ENCODE assay signal across 20 cellular contexts in genomic region chr12:110782068-110782467, GRCh38.
"Had no signal": no experiment of that assay in that cellular context is flagged by ENCODE, and none has a peak within 500 bp of the region (broad histone marks: within the 10 kb centered on the region; RNA-seq: fewer than 3 reads in every experiment).

No MANE protein-coding gene starts in this region.

- ATAC-seq: activated T-helper 17 cell treated with anti-CD3 and anti-CD28 coated beads, Interleukin-2, amount 50 U/mL, for 72 hours; body of pancreas; left lung; mucosa of descending colon; naive thymus-derived CD4-positive, alpha-beta T cell; stimulated activated effector memory CD8-positive, alpha-beta T cell treated with anti-CD3 and anti-CD28 coated beads, Interleukin-12 subunit alpha, Interleukin-12 subunit beta, amount 100 ng/mL, for 72 hours had no signal

- H3K9me3 Mint-ChIP-seq: activated naive CD4-positive, alpha-beta T cell treated with anti-CD3 and anti-CD28 coated beads, Interleukin-2, amount 10 ng/mL, durations not matched to agents 7 days and 5 days; activated T-helper 17 cell treated with anti-CD3 and anti-CD28 coated beads, Interleukin-2, amount 50 U/mL, for 72 hours; naive thymus-derived CD4-positive, alpha-beta T cell; stimulated activated effector memory CD8-positive, alpha-beta T cell treated with anti-CD3 and anti-CD28 coated beads, Interleukin-12 subunit alpha, Interleukin-12 subunit beta, amount 100 ng/mL, for 72 hours had no signal

- H3K27ac Mint-ChIP-seq: activated naive CD4-positive, alpha-beta T cell treated with anti-CD3 and anti-CD28 coated beads, Interleukin-2, amount 10 ng/mL, durations not matched to agents 7 days and 5 days; activated T-helper 17 cell treated with anti-CD3 and anti-CD28 coated beads, Interleukin-2, amount 50 U/mL, for 72 hours; stimulated activated effector memory CD8-positive, alpha-beta T cell treated with anti-CD3 and anti-CD28 coated beads, Interleukin-12 subunit alpha, Interleukin-12 subunit beta, amount 100 ng/mL, for 72 hours had no signal

- H3K36me3 Mint-ChIP-seq: activated naive CD4-positive, alpha-beta T cell treated with anti-CD3 and anti-CD28 coated beads, Interleukin-2, amount 10 ng/mL, durations not matched to agents 7 days and 5 days; stimulated activated effector memory CD8-positive, alpha-beta T cell treated with anti-CD3 and anti-CD28 coated beads, Interleukin-12 subunit alpha, Interleukin-12 subunit beta, amount 100 ng/mL, for 72 hours had no signal

- H3K27me3 Mint-ChIP-seq: activated T-helper 17 cell treated with anti-CD3 and anti-CD28 coated beads, Interleukin-2, amount 50 U/mL, for 72 hours; naive thymus-derived CD4-positive, alpha-beta T cell had no signal

- DNase-seq: activated CD4-positive, alpha-beta T cell treated with anti-CD3 and anti-CD28 coated beads for 48 hours; activated naive CD4-positive, alpha-beta T cell treated with anti-CD3 and anti-CD28 coated beads, Interleukin-2, amount 10 ng/mL, durations not matched to agents 7 days and 5 days; activated T-cell treated with anti-CD3 and anti-CD28 coated beads for 4 hours; amygdala; body of pancreas; caudate nucleus; effector CD4-positive, alpha-beta T cell; esophagus squamous epithelium; left lung; mammary epithelial cell; mucosa of descending colon; naive thymus-derived CD4-positive, alpha-beta T cell; retina; stimulated activated CD4-positive, alpha-beta T cell treated with anti-CD3 and anti-CD28 coated beads, Interleukin-12 subunit alpha, Interleukin-12 subunit beta, amount 100 ng/mL, for 4 hours; T1000; tibial artery; uterus; WERI-Rb-1 had no signal

- H3K4me3 Mint-ChIP-seq: activated naive CD4-positive, alpha-beta T cell treated with anti-CD3 and anti-CD28 coated beads, Interleukin-2, amount 10 ng/mL, durations not matched to agents 7 days and 5 days; activated T-helper 17 cell treated with anti-CD3 and anti-CD28 coated beads, Interleukin-2, amount 50 U/mL, for 72 hours; naive thymus-derived CD4-positive, alpha-beta T cell; stimulated activated effector memory CD8-positive, alpha-beta T cell treated with anti-CD3 and anti-CD28 coated beads, Interleukin-12 subunit alpha, Interleukin-12 subunit beta, amount 100 ng/mL, for 72 hours had no signal
